ENCODE assay signal across 10 cellular contexts in the genomic region with DNA sequence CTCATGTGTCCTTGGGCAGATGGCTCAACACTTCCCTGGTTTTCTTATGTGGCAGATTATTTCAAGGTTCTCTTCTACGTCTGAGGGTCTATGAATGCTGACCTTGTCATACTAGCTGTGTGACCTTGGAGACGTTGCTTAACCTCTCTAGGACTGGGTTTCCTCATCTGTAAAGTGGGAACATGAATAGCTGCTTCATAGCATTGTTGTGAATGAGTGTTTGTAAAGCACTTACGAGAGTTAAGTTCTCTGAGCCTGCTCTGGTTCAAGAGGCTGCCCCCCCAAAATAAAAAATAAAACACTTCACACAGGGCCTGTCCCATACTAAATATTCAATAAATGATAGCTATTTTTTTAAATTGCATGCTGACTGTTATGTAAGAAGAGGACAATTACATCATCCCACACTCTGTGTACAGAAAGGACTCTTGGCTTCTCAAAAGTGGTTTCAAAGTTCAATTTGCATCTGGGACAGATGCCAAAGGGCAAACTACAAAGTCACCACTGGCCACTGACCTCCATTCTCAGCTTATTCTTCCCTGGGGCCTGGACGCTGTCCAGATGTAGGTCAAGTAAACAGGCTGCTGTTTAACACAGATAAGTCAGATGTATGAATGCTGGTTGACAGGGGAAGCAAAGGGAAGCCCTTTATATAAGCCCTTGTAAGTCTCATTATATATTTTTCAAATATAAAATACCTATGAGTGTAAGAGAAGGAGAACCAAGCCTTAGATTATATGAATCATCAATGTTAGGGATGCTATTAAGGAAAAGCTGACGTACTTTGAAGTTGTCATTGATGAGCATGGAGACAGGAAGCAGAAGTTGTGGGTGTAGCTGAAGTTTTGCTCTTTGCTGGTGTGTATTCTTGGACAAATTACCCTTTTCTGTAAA. TPM values are rescaled to one million over a fixed set of nuclear protein-coding genes. Genes with fewer than 3 reads are reported as not detected.
A peak's percentile ranks its signal among the peaks of the same experiment; 100 is the strongest.
DNase-seq lines count a peak whose midpoint lies in the region; ATAC-seq and TF ChIP-seq lines count a peak whose summit lies in the region.
"Had no signal": no experiment of that assay in that cellular context is flagged by ENCODE, and none has a peak within 500 bp of the region (broad histone marks: within the 10 kb centered on the region; RNA-seq: fewer than 3 reads in every experiment).

No MANE protein-coding gene starts in this region.

- H3K9ac ChIP-seq in MM.1S (ENCODE audit: low read length): no peak overlapping the region

- no peaks in the 10 kb centered on the region for H3K27me3 ChIP-seq in MM.1S (replicated peaks; ENCODE audit: insufficient read depth, low read length)
- H3K27me3 ChIP-seq in body of pancreas: no peaks in the 10 kb centered on the region
- H3K27me3 ChIP-seq in suprapubic skin: no peaks in the 10 kb centered on the region

- no peak for TF ChIP-seq EP300 in suprapubic skin (IDR thresholded peaks at IDR 0.05)

- ATAC-seq in body of pancreas (peak; percentile 100), left colon (peak; percentile 97)
- no peak for ATAC-seq in stimulated activated effector memory CD8-positive, alpha-beta T cell treated with anti-CD3 and anti-CD28 coated beads, Interleukin-12 subunit alpha, Interleukin-12 subunit beta, amount 100 ng/mL, for 72 hours

- H3K4me2 ChIP-seq in MM.1S (ENCODE audit: low read depth, low read length): peak overlapping the region; percentile 36; the same call in 1 of the 2 replicates

- H2AFZ ChIP-seq in MM.1S (ENCODE audit: low read length): no peak overlapping the region

- intact Hi-C loops in body of pancreas (cut with DNase I): no loop called here
- intact Hi-C loops in left colon (cut with DNase I, micrococcal nuclease): no loop called here

- no peaks in the 10 kb centered on the region for H3K36me3 Mint-ChIP-seq in stimulated activated effector memory CD8-positive, alpha-beta T cell treated with anti-CD3 and anti-CD28 coated beads, Interleukin-12 subunit alpha, Interleukin-12 subunit beta, amount 100 ng/mL, for 72 hours

- no peaks in the 10 kb centered on the region for H4K20me1 ChIP-seq in MM.1S (ENCODE audit: insufficient read depth, low read length)

- H3K36me3 ChIP-seq in MM.1S (replicated peaks; ENCODE audit: insufficient read depth, low read length) (no peaks in the 10 kb centered on the region), body of pancreas (replicated peaks in 1 of 2; ENCODE audit: insufficient read depth in 1 of 2, low read depth in 2 of 2) (no peaks in the 10 kb centered on the region), suprapubic skin (no peaks in the 10 kb centered on the region)

- no peak overlapping the region for H3K27ac Mint-ChIP-seq in stimulated activated effector memory CD8-positive, alpha-beta T cell treated with anti-CD3 and anti-CD28 coated beads, Interleukin-12 subunit alpha, Interleukin-12 subunit beta, amount 100 ng/mL, for 72 hours

- no peaks in the 10 kb centered on the region for H3K9me2 ChIP-seq in MM.1S (replicated peaks; ENCODE audit: insufficient read depth, low read length)

- H3K9me3 ChIP-seq in MM.1S (replicated peaks; ENCODE audit: insufficient read depth, low read length) (no peaks in the 10 kb centered on the region), body of pancreas (no peaks in the 10 kb centered on the region), suprapubic skin (no peaks in the 10 kb centered on the region)

- H3K4me1 Mint-ChIP-seq in stimulated activated effector memory CD8-positive, alpha-beta T cell treated with anti-CD3 and anti-CD28 coated beads, Interleukin-12 subunit alpha, Interleukin-12 subunit beta, amount 100 ng/mL, for 72 hours: no peaks in the 10 kb centered on the region
- H3K4me1 Mint-ChIP-seq: central memory CD8-positive, alpha-beta T cell had no signal

- H3K4me3 ChIP-seq in MM.1S (ENCODE audit: low read length): no peak overlapping the region
- H3K4me3 ChIP-seq in body of pancreas: no peak overlapping the region
- no peak overlapping the region for H3K4me3 ChIP-seq in suprapubic skin

- no peak for TF ChIP-seq POLR2A in body of pancreas (IDR thresholded peaks at IDR 0.05)
- no peak for TF ChIP-seq POLR2A in suprapubic skin (IDR thresholded peaks at IDR 0.05)

- H3K4me3 Mint-ChIP-seq in stimulated activated effector memory CD8-positive, alpha-beta T cell treated with anti-CD3 and anti-CD28 coated beads, Interleukin-12 subunit alpha, Interleukin-12 subunit beta, amount 100 ng/mL, for 72 hours: no peak overlapping the region
- H3K4me3 Mint-ChIP-seq: central memory CD8-positive, alpha-beta T cell had no signal

- DNase-seq in MM.1S (no peak), body of pancreas (peak; percentile 89 to 96 (median 95)), left colon (peak; percentile 60 to 65), suprapubic skin (ENCODE audit: low spot score in 2 of 2) (no peak), NK-92 (lab: John Stamatoyannopoulos, UW; ENCODE audit: unreplicated experiment) (no peak), NCI-H345 treated with DMSO at 0.1 percent for 48 hours (lab: John Stamatoyannopoulos, UW; ENCODE audit: unreplicated experiment) (no peak)
- no peak for DNase-seq in stimulated activated effector memory CD8-positive, alpha-beta T cell treated with anti-CD3 and anti-CD28 coated beads, Interleukin-12 subunit alpha, Interleukin-12 subunit beta, amount 100 ng/mL, for 72 hours (ENCODE audit: low spot score in 2 of 2)
- DNase-seq in activated T-cell treated with anti-CD3 and anti-CD28 coated beads, Interleukin-2, amount 50 U/mL, for 48 hours: no peak

- TF ChIP-seq CTCF in MM.1S (IDR thresholded peaks at IDR 0.05; ENCODE audit: low read length) (no peak), body of pancreas (IDR thresholded peaks at IDR 0.05) (no peak), suprapubic skin (IDR thresholded peaks at IDR 0.05) (no peak)

- no peaks in the 10 kb centered on the region for H3K79me2 ChIP-seq in MM.1S (ENCODE audit: low read length)

- H3K9me3 Mint-ChIP-seq in stimulated activated effector memory CD8-positive, alpha-beta T cell treated with anti-CD3 and anti-CD28 coated beads, Interleukin-12 subunit alpha, Interleukin-12 subunit beta, amount 100 ng/mL, for 72 hours: no peaks in the 10 kb centered on the region
- H3K9me3 Mint-ChIP-seq: central memory CD8-positive, alpha-beta T cell had no signal

- H3F3A ChIP-seq in MM.1S (ENCODE audit: insufficient read depth, low read length): peaks cover 17% of the 10 kb centered on the region

- WGBS in body of pancreas, 2 donors: 4 to 5% methylated on average over 5 of the region's 5 CpGs
- 55% methylated on average over 5 of the region's 5 CpGs for WGBS in suprapubic skin

- H3K27ac ChIP-seq in MM.1S (ENCODE audit: low read length) (no peak overlapping the region), body of pancreas (peak overlapping the region; percentile 60 to 77 (median 68)), suprapubic skin (peak overlapping the region; percentile 12)

- peaks cover 19% of the 10 kb centered on the region for H3K4me1 ChIP-seq in MM.1S (ENCODE audit: low read length)
- peaks cover 17% of the 10 kb centered on the region for H3K4me1 ChIP-seq in body of pancreas
- H3K4me1 ChIP-seq in suprapubic skin: peaks cover 5% of the 10 kb centered on the region

RNA-seq across cellular contexts. Expression of gene NDEL1, which starts 15.4 kb away (rescaled TPM):
- total RNA-seq in body of pancreas: 10 to 100 TPM; 26.2 to 39.6 TPM
- total RNA-seq in left colon: 10 to 100 TPM; 52.0 to 65.4 TPM
- 100 to 1,000 TPM; 172 to 237 (median 230) TPM for total RNA-seq in suprapubic skin

RNA-seq across cellular contexts. Expression of gene RNF222, which starts 22.7 kb away (rescaled TPM):
- total RNA-seq in body of pancreas: not detected
- total RNA-seq in left colon: not detected
- 10 to 100 TPM in 2 of 4 donors, 1 to 10 TPM in 2; 4.1 to 17.5 (median 8.2) TPM for total RNA-seq in suprapubic skin
- total RNA-seq: temporal lobe had no signal

RNA-seq across cellular contexts. Expression of gene RPL26, which starts 37.3 kb away (rescaled TPM):
- 1,000 to 10,000 TPM; 1,496 to 1,646 TPM for total RNA-seq in body of pancreas
- 1,000 to 10,000 TPM; 1,187 to 1,236 TPM for total RNA-seq in left colon
- 1,000 to 10,000 TPM; 2,419 to 4,673 (median 3,203) TPM for total RNA-seq in suprapubic skin

Comparison
In these comparisons a context has a peak if more than half of its experiments do, and no peak if none do; other contexts are left out.
1. DNase-seq: peak in body of pancreas (4 of 4) and left colon (2 of 2); none in MM.1S (single experiment), suprapubic skin (0 of 2), NK-92 (single experiment), stimulated activated effector memory CD8-positive, alpha-beta T cell treated with anti-CD3 and anti-CD28 coated beads, Interleukin-12 subunit alpha, Interleukin-12 subunit beta, amount 100 ng/mL, for 72 hours (0 of 2), NCI-H345 treated with DMSO at 0.1 percent for 48 hours (single experiment) and activated T-cell treated with anti-CD3 and anti-CD28 coated beads, Interleukin-2, amount 50 U/mL, for 48 hours (0 of 2).
2. RNA of gene RNF222, which starts 22.7 kb away (total RNA-seq): 4.1 to 17.5 TPM in suprapubic skin; not detected in left colon and not detected in body of pancreas; every median in the first group is over 4 times any median in the second.